8 cellular contexts compared by ENCODE assay signal in genomic region chr12:8081921-8082577, GRCh38. TPM values are rescaled to one million over a fixed set of nuclear protein-coding genes. Genes with fewer than 3 reads are reported as not detected.
DNase-seq lines count a peak whose midpoint lies in the region; ATAC-seq, FAIRE-seq and TF ChIP-seq lines count a peak whose summit lies in the region.

Gene NECAP1, plus strand, starts transcription at chr12:8082274. Its CDS starts 15 bp downstream, at chr12:8082289.

- H3K4me1 ChIP-seq in heart right ventricle (peaks cover 0 to 55% (median 29%) of the 10 kb centered on the region in 9 donors), upper lobe of left lung (peaks cover 12 to 46% (median 22%) of the 10 kb centered on the region in 4 donors)

- peaks cover 0 to 12% (median 0%) of the 10 kb centered on the region in 9 donors for H3K36me3 ChIP-seq in heart right ventricle
- peaks cover 0 to 9% (median 0%) of the 10 kb centered on the region in 4 donors for H3K36me3 ChIP-seq in upper lobe of left lung

- intact Hi-C loops in T-helper 1 cell treated with Interleukin-12 subunit alpha and Interleukin-12 subunit beta and Interleukin-4 antibody, amounts not matched to agents 30 ng/mL and 1 ng/mL, for 36 hours (cut with micrococcal nuclease), result loop anchor here (1.0 to 10.0 kb wide), 16 partner anchors 16 to 1191 kb away; partner anchors contain the start of genes C3AR1, EMG1, FOXJ2 and LPCAT3
- intact Hi-C loops in heart right ventricle (cut with DNase I), result loop anchor here in 6 of 10 donors (2.0 to 10.0 kb wide), 5 partner anchors 35 to 163 kb away; partner anchors contain the start of gene FOXJ2 (in 1 of the 6)
- intact Hi-C loops in posterior cingulate gyrus (cut with DNase I), result loop anchor here (2.0 kb wide), 1 partner anchor 55 kb away; no protein-coding TSS in a partner anchor

- peak within 1 kb of the TSS; percentile 59 to 97 (median 88) for H3K4me3 ChIP-seq in heart right ventricle
- peak within 1 kb of the TSS; percentile 73 to 97 (median 83) for H3K4me3 ChIP-seq in upper lobe of left lung

- FAIRE-seq in GM12892 (lab: Jason Lieb, UNC), result peak; percentile 98

- TF ChIP-seq CTCF in heart right ventricle (IDR thresholded peaks at IDR 0.05) (no peak), upper lobe of left lung (IDR thresholded peaks at IDR 0.05) (peak in 2 of 6 experiments; percentile 17 to 20)

- DNase-seq in GM12892 (ENCODE audit: insufficient read length), result peak; percentile 63
- DNase-seq in NCI-H146 (lab: John Stamatoyannopoulos, UW), result peak; percentile 99
- peak; percentile 97 for DNase-seq in amniotic epithelial cell (ENCODE audit: low read depth)
- DNase-seq in heart right ventricle, result peak; percentile 93 to 97
- peak; percentile 95 to 99 (median 97) for DNase-seq in posterior cingulate gyrus
- DNase-seq in upper lobe of left lung, result peak; percentile 95 to 99

- H3K27me3 ChIP-seq in heart right ventricle (no peaks in the 10 kb centered on the region), upper lobe of left lung (no peaks in the 10 kb centered on the region)

- H3K27ac ChIP-seq in heart right ventricle (peak within 1 kb of the TSS; percentile 80 to 98 (median 94)), upper lobe of left lung (peak within 1 kb of the TSS; percentile 92 to 98 (median 95))

- peak; percentile 94 for ATAC-seq in HG02852 (IDR thresholded peaks at IDR 0.05; ENCODE audit: unreplicated experiment)
- peak; percentile 96 to 98 (median 97) for ATAC-seq in heart right ventricle
- ATAC-seq in upper lobe of left lung (ENCODE audit: low FRiP score in 2 of 2), result peak; percentile 96 to 98

- TF ChIP-seq EP300 in upper lobe of left lung (IDR thresholded peaks at IDR 0.05), result no peak

- peak; percentile 77; the same call in 1 of the 2 replicates for TF ChIP-seq POLR2A in GM12892 (IDR thresholded peaks at IDR 0.05; ENCODE audit: low read depth, low read length)
- peak in 3 of 4 donors; percentile 68 to 92 (median 84) for TF ChIP-seq POLR2A in upper lobe of left lung (IDR thresholded peaks at IDR 0.05)

- 0% methylated on average over 49 of the region's 49 CpGs for WGBS in heart right ventricle, 2 donors
- 0% methylated on average over 25 to 49 of the region's 49 CpGs for WGBS in upper lobe of left lung, 2 donors

- H3K9me3 ChIP-seq in heart right ventricle (no peaks in the 10 kb centered on the region), upper lobe of left lung (no peaks in the 10 kb centered on the region)

RNA-seq across cellular contexts. Expression of gene NECAP1, which starts in this region (rescaled TPM):
- 17.4 TPM for polyA plus RNA-seq in GM12892 (2012; ENCODE audit: missing spikeins)
- 40.2 and 47.4 TPM in 2 replicates for total RNA-seq in T-helper 1 cell treated with Interleukin-12 subunit alpha and Interleukin-12 subunit beta and Interleukin-4 antibody, amounts not matched to agents 30 ng/mL and 1 ng/mL, for 36 hours
- total RNA-seq in heart right ventricle (10 to 100 TPM; 15.4 to 25.6 (median 19.6) TPM), upper lobe of left lung (10 to 100 TPM; 30.9 to 55.9 (median 36.1) TPM)
- 10 to 100 TPM; 13.9 to 14.2 TPM for polyA plus RNA-seq in heart right ventricle

Comparison
In these comparisons a context has a peak if more than half of its experiments do, and no peak if none do; other contexts are left out.
1. Peak in every context shown above with its lines: DNase-seq, ATAC-seq, H3K4me3 ChIP-seq and H3K27ac ChIP-seq.